In genomic region chr3:57673158-57673557, GRCh38 we compare ENCODE assay signal across 18 cellular contexts. TPM values are rescaled to one million over a fixed set of nuclear protein-coding genes. Genes with fewer than 3 reads are reported as not detected.
DNase-seq lines count a peak whose midpoint lies in the region; ATAC-seq and TF ChIP-seq lines count a peak whose summit lies in the region.
"Had no signal": no experiment of that assay in that cellular context is flagged by ENCODE, and none has a peak within 500 bp of the region (broad histone marks: within the 10 kb centered on the region; RNA-seq: fewer than 3 reads in every experiment).

No MANE protein-coding gene starts in this region.

- POLR2A ChIA-PET in activated B cell treated with CpG ODN at 0.5 μM for 24 hours (lab: Charles Lee) = interaction anchor here (0.6 to 1.4 kb wide), 4 partner anchors 16 to 568 kb away, joined by 3 to 7 read pairs (median 3); partner anchors contain the start of gene DENND6A

- H3K9me3 Mint-ChIP-seq in natural killer cell = no peaks in the 10 kb centered on the region
- H3K9me3 Mint-ChIP-seq in natural killer cell treated with Interleukin-12 subunit alpha and Interleukin-12 subunit beta and Interleukin-15 and Interleukin-18, amount 100 ng/mL, for 72 hours = no peaks in the 10 kb centered on the region
- H3K9me3 Mint-ChIP-seq in activated B cell treated with CpG ODN at 0.5 μM for 24 hours = peaks cover 2% of the 10 kb centered on the region
- H3K9me3 Mint-ChIP-seq: activated T-helper 17 cell treated with anti-CD3 and anti-CD28 coated beads, Interleukin-2, amount 50 U/mL, for 72 hours; WTC11 had no signal

- H3K36me3 Mint-ChIP-seq in natural killer cell = no peaks in the 10 kb centered on the region
- peaks cover 5% of the 10 kb centered on the region for H3K36me3 Mint-ChIP-seq in natural killer cell treated with Interleukin-12 subunit alpha and Interleukin-12 subunit beta and Interleukin-15 and Interleukin-18, amount 100 ng/mL, for 72 hours
- peaks cover 27% of the 10 kb centered on the region for H3K36me3 Mint-ChIP-seq in activated B cell treated with CpG ODN at 0.5 μM for 24 hours (ENCODE audit: low read depth)

- no peaks in the 10 kb centered on the region for H3K27me3 Mint-ChIP-seq in natural killer cell (ENCODE audit: low read depth in 2 of 2)
- H3K27me3 Mint-ChIP-seq in natural killer cell treated with Interleukin-12 subunit alpha and Interleukin-12 subunit beta and Interleukin-15 and Interleukin-18, amount 100 ng/mL, for 72 hours = no peaks in the 10 kb centered on the region
- H3K27me3 Mint-ChIP-seq in activated B cell treated with CpG ODN at 0.5 μM for 24 hours = no peaks in the 10 kb centered on the region
- H3K27me3 Mint-ChIP-seq: activated T-helper 17 cell treated with anti-CD3 and anti-CD28 coated beads, Interleukin-2, amount 50 U/mL, for 72 hours had no signal

- CTCF ChIA-PET in activated B cell treated with CpG ODN at 0.5 μM for 24 hours (lab: Charles Lee) = no interaction called here

- peak overlapping the region; percentile 17 for H3K4me3 Mint-ChIP-seq in natural killer cell
- no peak overlapping the region for H3K4me3 Mint-ChIP-seq in natural killer cell treated with Interleukin-12 subunit alpha and Interleukin-12 subunit beta and Interleukin-15 and Interleukin-18, amount 100 ng/mL, for 72 hours
- H3K4me3 Mint-ChIP-seq in activated B cell treated with CpG ODN at 0.5 μM for 24 hours = peak overlapping the region; percentile 12
- H3K4me3 Mint-ChIP-seq: activated T-helper 17 cell treated with anti-CD3 and anti-CD28 coated beads, Interleukin-2, amount 50 U/mL, for 72 hours; WTC11 had no signal

- intact Hi-C loops in natural killer cell (cut with micrococcal nuclease) (loop anchor here (10.0 kb wide), 1 partner anchor 888 kb away; no protein-coding TSS in a partner anchor), activated B cell treated with CpG ODN at 0.5 μM for 24 hours (cut with micrococcal nuclease) (loop anchor here (5.0 kb wide), 1 partner anchor 756 kb away; no protein-coding TSS in a partner anchor)

- ATAC-seq in natural killer cell = no peak
- ATAC-seq in natural killer cell treated with Interleukin-12 subunit alpha and Interleukin-12 subunit beta and Interleukin-15 and Interleukin-18, amount 100 ng/mL, for 72 hours = no peak
- ATAC-seq in activated B cell treated with CpG ODN at 0.5 μM for 24 hours (ENCODE audit: low read depth) = peak; percentile 40
- ATAC-seq in GM18498 (IDR thresholded peaks at IDR 0.05; ENCODE audit: unreplicated experiment) = no peak
- ATAC-seq: activated T-helper 17 cell treated with anti-CD3 and anti-CD28 coated beads, Interleukin-2, amount 50 U/mL, for 72 hours; foreskin keratinocyte; left lung; WTC11 had no signal

- peaks cover 51 to 53% of the 10 kb centered on the region in 2 donors for H3K4me1 Mint-ChIP-seq in natural killer cell
- peaks cover 45 to 53% of the 10 kb centered on the region in 2 donors for H3K4me1 Mint-ChIP-seq in natural killer cell treated with Interleukin-12 subunit alpha and Interleukin-12 subunit beta and Interleukin-15 and Interleukin-18, amount 100 ng/mL, for 72 hours (ENCODE audit: low read depth in 2 of 2)
- peaks cover 53% of the 10 kb centered on the region for H3K4me1 Mint-ChIP-seq in activated B cell treated with CpG ODN at 0.5 μM for 24 hours

- DNase-seq in natural killer cell = no peak
- no peak for DNase-seq in natural killer cell treated with Interleukin-12 subunit alpha and Interleukin-12 subunit beta and Interleukin-15 and Interleukin-18, amount 100 ng/mL, for 72 hours (ENCODE audit: low spot score)
- peak; percentile 21 for DNase-seq in NAMALWA (ENCODE audit: low spot score)
- no peak for DNase-seq in activated B cell treated with CpG ODN at 0.5 μM for 24 hours
- no peak for DNase-seq in nucleus accumbens (lab: John Stamatoyannopoulos, UW)
- no peak for DNase-seq in hepatic stellate cell (ENCODE audit: low spot score)
- no peak for DNase-seq in EL
- DNase-seq: dorsolateral prefrontal cortex; foreskin keratinocyte; left lung; NCI-H526 treated with DMSO at 0.1 percent for 48 hours; Peyer's patch; sigmoid colon; stimulated activated CD4-positive, alpha-beta T cell treated with anti-CD3 and anti-CD28 coated beads, Interleukin-1b, Interleukin-23, amount 100 ng/mL, for 48 hours; T-helper 1 cell had no signal

- TF ChIP-seq CTCF in natural killer cell (IDR thresholded peaks at IDR 0.05) (no peak), activated B cell treated with CpG ODN at 0.5 μM for 24 hours (IDR thresholded peaks at IDR 0.05) (no peak)

- peak overlapping the region; percentile 5 to 74 for H3K27ac Mint-ChIP-seq in natural killer cell
- peak overlapping the region in 1 of 2 donors; percentile 47 for H3K27ac Mint-ChIP-seq in natural killer cell treated with Interleukin-12 subunit alpha and Interleukin-12 subunit beta and Interleukin-15 and Interleukin-18, amount 100 ng/mL, for 72 hours
- peak overlapping the region; percentile 77 for H3K27ac Mint-ChIP-seq in activated B cell treated with CpG ODN at 0.5 μM for 24 hours
- H3K27ac Mint-ChIP-seq: activated T-helper 17 cell treated with anti-CD3 and anti-CD28 coated beads, Interleukin-2, amount 50 U/mL, for 72 hours; WTC11 had no signal

RNA-seq across cellular contexts. Expression of gene DENND6A, which starts 19.7 kb away (rescaled TPM):
- 10 to 100 TPM; 54.5 to 69.8 (median 57.1) TPM for total RNA-seq in natural killer cell
- 10 to 100 TPM; 19.2 to 28.6 TPM for total RNA-seq in natural killer cell treated with Interleukin-12 subunit alpha and Interleukin-12 subunit beta and Interleukin-15 and Interleukin-18, amount 100 ng/mL, for 72 hours
- total RNA-seq in activated B cell treated with CpG ODN at 0.5 μM for 24 hours = 21.5 and 25.7 TPM in 2 replicates
